21 cellular contexts compared by ENCODE assay signal in the genomic region with DNA sequence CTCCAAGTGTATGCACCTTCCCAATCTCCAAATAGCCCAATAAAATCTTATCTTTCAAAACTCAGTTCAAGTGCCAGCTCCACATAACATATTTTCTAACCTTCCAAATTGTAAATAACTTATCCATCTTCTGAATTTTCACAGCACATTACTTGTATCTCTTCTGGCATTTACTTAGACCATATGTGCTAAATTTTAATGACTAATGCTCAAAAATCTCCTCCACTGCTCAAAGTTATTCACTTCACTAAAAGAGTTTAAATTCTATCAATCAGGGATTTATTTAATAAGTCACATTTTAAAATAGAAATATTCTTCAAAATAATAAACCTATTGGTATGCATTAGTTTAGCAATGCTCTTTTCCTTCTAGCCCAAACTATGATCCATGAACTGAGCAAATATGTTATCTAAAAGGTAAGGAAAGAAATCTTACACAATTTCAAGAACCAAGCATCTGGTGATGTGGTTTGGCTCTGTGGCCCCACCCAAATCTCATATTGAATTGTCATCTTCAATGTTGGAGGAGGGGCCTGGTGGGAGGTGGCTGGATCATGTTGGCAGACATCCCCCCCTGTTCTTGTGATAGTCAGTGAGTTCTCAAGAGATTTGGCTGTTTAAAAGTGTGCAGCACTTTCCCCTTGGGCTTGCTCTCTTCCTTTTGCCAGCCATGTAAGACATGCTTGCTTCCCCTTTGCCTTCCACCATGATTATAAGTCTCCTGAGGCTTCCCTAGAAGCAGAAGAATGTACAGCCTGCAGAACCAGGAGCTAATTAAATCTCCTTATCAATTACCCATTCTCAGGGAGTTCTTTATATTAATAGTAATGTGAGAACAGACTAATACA. TPM values are rescaled to one million over a fixed set of nuclear protein-coding genes. Genes with fewer than 3 reads are reported as not detected.
A peak's percentile ranks its signal among the peaks of the same experiment; 100 is the strongest.
DNase-seq lines count a peak whose midpoint lies in the region; ATAC-seq and TF ChIP-seq lines count a peak whose summit lies in the region.
"Had no signal": no experiment of that assay in that cellular context is flagged by ENCODE, and none has a peak within 500 bp of the region (broad histone marks: within the 10 kb centered on the region; RNA-seq: fewer than 3 reads in every experiment).

No MANE protein-coding gene starts in this region.

- DNase-seq in EL (peak; percentile 14), HCEC 1CT (peak; percentile 32), cardiac fibroblast (ENCODE audit: low read depth in 2 of 2) (peak; percentile 1 to 36), osteoblast (ENCODE audit: insufficient read length, low spot score, missing footprints) (peak; percentile 8), NCI-H774 (lab: John Stamatoyannopoulos, UW) (no peak), smooth muscle cell (lab: John Stamatoyannopoulos, UW; ENCODE audit: unreplicated experiment) (no peak)
- DNase-seq: ACHN; BE2C; Caco-2; CD4-positive, CD25-positive, alpha-beta regulatory T cell; NCI-H1048; NCI-H1436; NCI-H1930; NCI-H345; NCI-H524 treated with DMSO at 0.1 percent for 48 hours had no signal

- no peak overlapping the region for H3K9ac ChIP-seq in smooth muscle cell (ENCODE audit: low read depth)

- H3K79me2 ChIP-seq in osteoblast (ENCODE audit: insufficient read depth, low read length) (no peaks in the 10 kb centered on the region), smooth muscle cell (ENCODE audit: low read depth) (no peaks in the 10 kb centered on the region)

- H3K27ac ChIP-seq in osteoblast (ENCODE audit: low read depth, low read length) = no peak overlapping the region
- no peak overlapping the region for H3K27ac ChIP-seq in smooth muscle cell (ENCODE audit: low read depth)

- H3K36me3 ChIP-seq in osteoblast (ENCODE audit: insufficient read depth, low read length) (no peaks in the 10 kb centered on the region), smooth muscle cell (ENCODE audit: low read depth) (no peaks in the 10 kb centered on the region)
- H3K36me3 ChIP-seq: BE2C had no signal

- H3K4me3 ChIP-seq in cardiac fibroblast (replicated peaks in 1 of 2; ENCODE audit: low read depth in 2 of 2, low read length in 2 of 2) (no peak overlapping the region), osteoblast (ENCODE audit: insufficient read depth, low read length) (no peak overlapping the region), smooth muscle cell (no peak overlapping the region)
- H3K4me3 ChIP-seq: GM23338 had no signal

- no peaks in the 10 kb centered on the region for H3K9me3 ChIP-seq in osteoblast (ENCODE audit: low read depth, low read length)
- H3K9me3 ChIP-seq in smooth muscle cell (replicated peaks; ENCODE audit: low read depth) = no peaks in the 10 kb centered on the region
- H3K9me3 ChIP-seq: BE2C, Caco-2 had no signal

- no peaks in the 10 kb centered on the region for H3F3A ChIP-seq in smooth muscle cell (ENCODE audit: low read depth)

- H3K4me2 ChIP-seq in osteoblast (ENCODE audit: insufficient read depth, low read length) = no peak overlapping the region
- H3K4me2 ChIP-seq in smooth muscle cell = no peak overlapping the region
- H3K4me2 ChIP-seq: GM23338 had no signal

- no peak for TF ChIP-seq CTCF in cardiac fibroblast (IDR thresholded peaks at IDR 0.05; ENCODE audit: low read depth, low read length)
- no peak for TF ChIP-seq CTCF in osteoblast (IDR thresholded peaks at IDR 0.05; ENCODE audit: extremely low read depth, low read depth, low read length)
- no peak for TF ChIP-seq CTCF in smooth muscle cell (IDR thresholded peaks at IDR 0.05; ENCODE audit: borderline replicate concordance, insufficient read depth, poor library complexity, severe bottlenecking)

- no peaks in the 10 kb centered on the region for H3K27me3 ChIP-seq in osteoblast (ENCODE audit: insufficient read depth, low read length)
- H3K27me3 ChIP-seq in smooth muscle cell (ENCODE audit: low read depth) = no peaks in the 10 kb centered on the region
- H3K27me3 ChIP-seq: BE2C had no signal

- no peaks in the 10 kb centered on the region for H4K20me1 ChIP-seq in osteoblast (ENCODE audit: insufficient read depth, low read length)
- no peaks in the 10 kb centered on the region for H4K20me1 ChIP-seq in smooth muscle cell (ENCODE audit: low read depth)

- H2AFZ ChIP-seq in osteoblast (ENCODE audit: low read length) = no peak overlapping the region
- H2AFZ ChIP-seq in smooth muscle cell (ENCODE audit: low read depth) = no peak overlapping the region
- H2AFZ ChIP-seq: GM23338 had no signal

- no peak for ATAC-seq in GM21786 (IDR thresholded peaks at IDR 0.05; ENCODE audit: unreplicated experiment)
- ATAC-seq in HG02970 (IDR thresholded peaks at IDR 0.05; ENCODE audit: low FRiP score, unreplicated experiment) = no peak
- ATAC-seq: GM23338, HCT116 had no signal

- H3K4me1 ChIP-seq in osteoblast (ENCODE audit: insufficient read depth, low read length) (peaks cover 3% of the 10 kb centered on the region), smooth muscle cell (ENCODE audit: low read depth) (no peaks in the 10 kb centered on the region)
- H3K4me1 ChIP-seq: BE2C, Caco-2 had no signal

RNA-seq across cellular contexts. Expression of a gene that starts 28.1 kb away (rescaled TPM):
- total RNA-seq in osteoblast (not detected in 2 replicates), smooth muscle cell (not detected in 2 replicates)
- polyA plus RNA-seq in smooth muscle cell = 0.08 TPM in 1 of 2 replicates, not detected in the other
- total RNA-seq: Caco-2; CD4-positive, CD25-positive, alpha-beta regulatory T cell; GM23338; MCF 10A; T-helper 1 cell treated with Interleukin-12 subunit alpha and Interleukin-12 subunit beta and Interleukin-4 antibody, amounts not matched to agents 30 ng/mL and 1 ng/mL, for 36 hours had no signal

Comparison
In these comparisons a context has a peak if more than half of its experiments do, and no peak if none do; other contexts are left out.
1. DNase-seq: peak in EL (single experiment), HCEC 1CT (single experiment), cardiac fibroblast (2 of 2) and osteoblast (single experiment); none in NCI-H774 (single experiment) and smooth muscle cell (single experiment).